Comparison of ENCODE assay signal across 38 cellular contexts in the genomic region with DNA sequence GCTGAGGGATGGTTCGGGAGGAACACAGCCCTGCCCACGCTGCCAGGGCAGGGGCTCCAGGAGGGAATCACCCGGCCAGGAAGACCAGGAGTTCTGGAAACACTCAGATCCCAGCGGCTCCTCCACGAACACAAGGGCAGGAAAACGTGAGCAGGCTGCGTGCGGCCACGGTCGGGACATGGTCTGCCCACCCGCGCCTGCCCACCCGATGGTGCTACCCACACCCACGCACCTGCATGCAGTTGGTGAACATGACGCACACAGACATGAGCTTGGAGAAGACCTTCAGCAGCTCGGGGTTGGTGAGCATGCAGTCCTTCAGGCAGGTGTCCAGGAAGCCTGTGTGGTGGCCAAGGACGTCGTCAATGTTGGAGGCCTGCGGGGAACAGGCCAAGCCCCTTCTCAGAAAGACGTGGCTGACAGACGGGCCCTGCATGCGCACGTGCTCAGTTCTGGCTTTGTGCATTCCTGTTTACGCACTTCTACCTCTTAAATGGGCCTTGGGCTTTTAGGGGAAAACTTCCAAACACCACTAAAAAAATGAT. TPM values are rescaled to one million over a fixed set of nuclear protein-coding genes. Genes with fewer than 3 reads are reported as not detected.
"Had no signal": no experiment of that assay in that cellular context is flagged by ENCODE, and none has a peak within 500 bp of the region (broad histone marks: within the 10 kb centered on the region; RNA-seq: fewer than 3 reads in every experiment).

No MANE protein-coding gene starts in this region.

- H3K27ac ChIP-seq: cardiac muscle cell, VCaP had no signal

- H3K27ac Mint-ChIP-seq: activated B cell treated with CpG ODN at 0.5 μM for 24 hours; activated CD4-positive, alpha-beta memory T cell treated with anti-CD3 and anti-CD28 coated beads for 36 hours; activated CD4-positive, alpha-beta T cell treated with anti-CD3 and anti-CD28 coated beads, Interleukin-2, amount 10 ng/mL, durations not matched to agents 24 days and 14 days; activated CD8-positive, alpha-beta T cell treated with anti-CD3 and anti-CD28 coated beads for 36 hours; activated naive CD4-positive, alpha-beta T cell treated with anti-CD3 and anti-CD28 coated beads, Interleukin-2, amount 10 ng/mL, durations not matched to agents 7 days and 5 days; activated naive CD4-positive, alpha-beta T cell treated with anti-CD3 and anti-CD28 coated beads, Interleukin-2, amount 50 U/mL, for 24 hours; activated naive CD8-positive, alpha-beta T cell; activated naive CD8-positive, alpha-beta T cell treated with anti-CD3 and anti-CD28 coated beads, Interleukin-2, amount 10 ng/mL, durations not matched to agents 7 days and 5 days; activated naive CD8-positive, alpha-beta T cell treated with anti-CD3 and anti-CD28 coated beads, Interleukin-2, amount 50 U/mL, for 24 hours; activated T-cell treated with anti-CD3 and anti-CD28 coated beads, Interleukin-2, amount 50 U/mL, for 24 hours; activated T-helper 2 cell treated with anti-CD3 and anti-CD28 coated beads, Interferon-gamma antibody, Interleukin-2, Interleukin-4, amounts not matched to agents 10 μg/mL and 5 μg/mL and 100 μg/mL, durations not matched to agents 14 hours and 24 hours and 36 hours; brain; T-helper 1 cell treated with Interleukin-12 subunit alpha and Interleukin-12 subunit beta and Interleukin-4 antibody, amounts not matched to agents 30 μg/mL and 1 μg/mL, for 36 hours; T-helper 2 cell treated with Interferon-gamma antibody and Interleukin-4, amounts not matched to agents 5 μg/mL and 100 μg/mL, for 36 hours had no signal

- H3K4me1 Mint-ChIP-seq: brain had no signal

- ATAC-seq: activated CD8-positive, alpha-beta T cell treated with anti-CD3 and anti-CD28 coated beads for 36 hours; activated naive CD8-positive, alpha-beta T cell treated with anti-CD3 and anti-CD28 coated beads, Interleukin-2, amount 50 U/mL, for 24 hours had no signal

- H3K4me3 ChIP-seq: cardiac muscle cell had no signal

- H3K9me3 Mint-ChIP-seq: activated B cell treated with CpG ODN at 0.5 μM for 24 hours; activated CD4-positive, alpha-beta memory T cell treated with anti-CD3 and anti-CD28 coated beads for 36 hours; activated CD4-positive, alpha-beta T cell treated with anti-CD3 and anti-CD28 coated beads, Interleukin-2, amount 10 ng/mL, durations not matched to agents 24 days and 14 days; activated CD8-positive, alpha-beta T cell treated with anti-CD3 and anti-CD28 coated beads for 36 hours; activated naive CD4-positive, alpha-beta T cell treated with anti-CD3 and anti-CD28 coated beads, Interleukin-2, amount 10 ng/mL, durations not matched to agents 7 days and 5 days; activated naive CD4-positive, alpha-beta T cell treated with anti-CD3 and anti-CD28 coated beads, Interleukin-2, amount 50 U/mL, for 24 hours; activated naive CD8-positive, alpha-beta T cell treated with anti-CD3 and anti-CD28 coated beads, Interleukin-2, amount 10 ng/mL, durations not matched to agents 7 days and 5 days; activated naive CD8-positive, alpha-beta T cell treated with anti-CD3 and anti-CD28 coated beads, Interleukin-2, amount 50 U/mL, for 24 hours; activated T-cell treated with anti-CD3 and anti-CD28 coated beads, Interleukin-2, amount 50 U/mL, for 24 hours; activated T-helper 2 cell treated with anti-CD3 and anti-CD28 coated beads, Interferon-gamma antibody, Interleukin-2, Interleukin-4, amounts not matched to agents 10 μg/mL and 5 μg/mL and 100 μg/mL, durations not matched to agents 14 hours and 24 hours and 36 hours; brain; central memory CD8-positive, alpha-beta T cell; T-helper 1 cell treated with Interleukin-12 subunit alpha and Interleukin-12 subunit beta and Interleukin-4 antibody, amounts not matched to agents 30 μg/mL and 1 μg/mL, for 36 hours; T-helper 2 cell treated with Interferon-gamma antibody and Interleukin-4, amounts not matched to agents 5 μg/mL and 100 μg/mL, for 36 hours had no signal

- FAIRE-seq: bronchial epithelial cell, TTC549 had no signal

- H3K4me3 Mint-ChIP-seq: activated B cell treated with CpG ODN at 0.5 μM for 24 hours; activated CD4-positive, alpha-beta memory T cell treated with anti-CD3 and anti-CD28 coated beads for 36 hours; activated CD4-positive, alpha-beta T cell treated with anti-CD3 and anti-CD28 coated beads, Interleukin-2, amount 10 ng/mL, durations not matched to agents 24 days and 14 days; activated CD8-positive, alpha-beta T cell treated with anti-CD3 and anti-CD28 coated beads for 36 hours; activated naive CD4-positive, alpha-beta T cell treated with anti-CD3 and anti-CD28 coated beads, Interleukin-2, amount 10 ng/mL, durations not matched to agents 7 days and 5 days; activated naive CD4-positive, alpha-beta T cell treated with anti-CD3 and anti-CD28 coated beads, Interleukin-2, amount 50 U/mL, for 24 hours; activated naive CD8-positive, alpha-beta T cell; activated naive CD8-positive, alpha-beta T cell treated with anti-CD3 and anti-CD28 coated beads, Interleukin-2, amount 10 ng/mL, durations not matched to agents 7 days and 5 days; activated naive CD8-positive, alpha-beta T cell treated with anti-CD3 and anti-CD28 coated beads, Interleukin-2, amount 50 U/mL, for 24 hours; activated T-cell treated with anti-CD3 and anti-CD28 coated beads, Interleukin-2, amount 50 U/mL, for 24 hours; brain; central memory CD8-positive, alpha-beta T cell; T-helper 1 cell treated with Interleukin-12 subunit alpha and Interleukin-12 subunit beta and Interleukin-4 antibody, amounts not matched to agents 30 μg/mL and 1 μg/mL, for 36 hours; T-helper 2 cell treated with Interferon-gamma antibody and Interleukin-4, amounts not matched to agents 5 μg/mL and 100 μg/mL, for 36 hours had no signal

- DNase-seq: activated B cell treated with CpG ODN at 0.5 μM for 24 hours; activated CD4-positive, alpha-beta memory T cell treated with anti-CD3 and anti-CD28 coated beads for 36 hours; activated CD4-positive, alpha-beta T cell treated with anti-CD3 and anti-CD28 coated beads for 4 hours; activated CD4-positive, alpha-beta T cell treated with anti-CD3 and anti-CD28 coated beads, Interleukin-2, amount 10 ng/mL, durations not matched to agents 24 days and 14 days; activated CD4-positive, alpha-beta T cell treated with anti-CD3 and anti-CD28 coated beads, Interleukin-2, amount 50 U/mL, for 1 hour; activated CD4-positive, alpha-beta T cell treated with anti-CD3 and anti-CD28 coated beads, Interleukin-2, amount 50 U/mL, for 4 hours; activated CD4-positive, CD25-positive, alpha-beta regulatory T cell treated with anti-CD3 and anti-CD28 coated beads, Interleukin-2, amount 50 U/mL, for 72 hours; activated CD8-positive, alpha-beta memory T cell treated with anti-CD3 and anti-CD28 coated beads, Interleukin-2, amount 50 U/mL, for 48 hours; activated CD8-positive, alpha-beta T cell treated with anti-CD3 and anti-CD28 coated beads for 36 hours; activated effector memory CD4-positive, alpha-beta T cell treated with Interleukin-2 at 50 U/mL for 16 hours; activated gamma-delta T cell; activated naive CD4-positive, alpha-beta T cell treated with anti-CD3 and anti-CD28 coated beads, Interleukin-2, amount 10 ng/mL, durations not matched to agents 7 days and 5 days; activated naive CD4-positive, alpha-beta T cell treated with Interleukin-2 at 50 U/mL for 16 hours; activated naive CD8-positive, alpha-beta T cell treated with anti-CD3 and anti-CD28 coated beads, Interleukin-2, amount 10 ng/mL, durations not matched to agents 7 days and 5 days; activated naive CD8-positive, alpha-beta T cell treated with anti-CD3 and anti-CD28 coated beads, Interleukin-2, amount 50 U/mL, for 24 hours; activated T-cell treated with anti-CD3 and anti-CD28 coated beads, Interleukin-2, amount 50 U/mL, for 24 hours; activated T-cell treated with anti-CD3 and anti-CD28 coated beads, Interleukin-2, amount 50 U/mL, for 48 hours; amniotic stem cell; aorta; caudate nucleus; cerebellar nuclear complex; T-helper 1 cell; T-helper 2 cell; T-helper 9 cell had no signal

- H3K27me3 Mint-ChIP-seq: activated B cell treated with CpG ODN at 0.5 μM for 24 hours; activated CD4-positive, alpha-beta memory T cell treated with anti-CD3 and anti-CD28 coated beads for 36 hours; activated CD4-positive, alpha-beta T cell treated with anti-CD3 and anti-CD28 coated beads, Interleukin-2, amount 10 ng/mL, durations not matched to agents 24 days and 14 days; activated CD8-positive, alpha-beta T cell treated with anti-CD3 and anti-CD28 coated beads for 36 hours; activated naive CD4-positive, alpha-beta T cell treated with anti-CD3 and anti-CD28 coated beads, Interleukin-2, amount 10 ng/mL, durations not matched to agents 7 days and 5 days; activated naive CD4-positive, alpha-beta T cell treated with anti-CD3 and anti-CD28 coated beads, Interleukin-2, amount 50 U/mL, for 24 hours; activated naive CD8-positive, alpha-beta T cell; activated naive CD8-positive, alpha-beta T cell treated with anti-CD3 and anti-CD28 coated beads, Interleukin-2, amount 10 ng/mL, durations not matched to agents 7 days and 5 days; activated naive CD8-positive, alpha-beta T cell treated with anti-CD3 and anti-CD28 coated beads, Interleukin-2, amount 50 U/mL, for 24 hours; activated T-cell treated with anti-CD3 and anti-CD28 coated beads, Interleukin-2, amount 50 U/mL, for 24 hours; central memory CD8-positive, alpha-beta T cell had no signal

- H3K27me3 ChIP-seq: cardiac muscle cell had no signal

RNA-seq across cellular contexts. Expression of a gene that starts 45.3 kb away (rescaled TPM):
- total RNA-seq: activated CD4-positive, alpha-beta T cell treated with anti-CD3 and anti-CD28 coated beads, Interleukin-2, amount 10 ng/mL, durations not matched to agents 24 days and 14 days; activated CD8-positive, alpha-beta memory T cell treated with anti-CD3 and anti-CD28 coated beads for 36 hours; activated T-helper 2 cell treated with anti-CD3 and anti-CD28 coated beads, Interferon-gamma antibody, Interleukin-2, Interleukin-4, amounts not matched to agents 10 μg/mL and 5 μg/mL and 100 μg/mL, durations not matched to agents 14 hours and 24 hours and 36 hours; bronchial epithelial cell; cardiac muscle cell; chondrocyte had no signal
- polyA plus RNA-seq: cardiac muscle cell had no signal

RNA-seq across cellular contexts. Expression of a gene that starts 52.9 kb away (rescaled TPM):
- total RNA-seq: activated B cell treated with CpG ODN at 0.5 μM for 24 hours; activated CD4-positive, alpha-beta memory T cell treated with anti-CD3 and anti-CD28 coated beads for 36 hours; activated CD8-positive, alpha-beta memory T cell treated with anti-CD3 and anti-CD28 coated beads for 36 hours; activated CD8-positive, alpha-beta T cell treated with anti-CD3 and anti-CD28 coated beads for 36 hours; activated naive CD8-positive, alpha-beta T cell treated with anti-CD3 and anti-CD28 coated beads, Interleukin-2, amount 10 ng/mL, durations not matched to agents 7 days and 5 days; aorta; bronchial epithelial cell; cardiac muscle cell; chondrocyte had no signal
- polyA plus RNA-seq: adipose tissue, aorta, cardiac muscle cell had no signal
